Comparison of ENCODE assay signal across 10 cellular contexts in genomic region chr15:67114846-67115521, GRCh38. TPM values are rescaled to one million over a fixed set of nuclear protein-coding genes. Genes with fewer than 3 reads are reported as not detected.
DNase-seq lines count a peak whose midpoint lies in the region; ATAC-seq and TF ChIP-seq lines count a peak whose summit lies in the region.
"Had no signal": no experiment of that assay in that cellular context is flagged by ENCODE, and none has a peak within 500 bp of the region (broad histone marks: within the 10 kb centered on the region; RNA-seq: fewer than 3 reads in every experiment).

No MANE protein-coding gene starts in this region.

- H3K4me3 ChIP-seq in left ventricle myocardium inferior (no peak overlapping the region), mesenchymal stem cell (ENCODE audit: insufficient read depth in 1 of 2, low read depth in 1 of 2, low read length in 2 of 2) (no peak overlapping the region), aorta (ENCODE audit: low read length in 2 of 2) (no peak overlapping the region), gastroesophageal sphincter (no peak overlapping the region)

- CTCF ChIA-PET in activated CD8-positive, alpha-beta T cell treated with anti-CD3 and anti-CD28 coated beads for 36 hours (lab: Charles Lee), result no interaction called here

- H3K18ac ChIP-seq in mesenchymal stem cell (ENCODE audit: low read depth in 1 of 2, low read length in 2 of 2), result peak overlapping the region in 1 of 2 experiments; percentile 37

- H3K27ac ChIP-seq in left ventricle myocardium inferior (replicated peaks), result peak overlapping the region; percentile 21
- H3K27ac ChIP-seq in mesenchymal stem cell (ENCODE audit: low read length, poor library complexity, severe bottlenecking), result no peak overlapping the region
- peak overlapping the region; percentile 1 to 54 for H3K27ac ChIP-seq in aorta (ENCODE audit: low read depth in 1 of 2, low read length in 2 of 2)
- H3K27ac ChIP-seq in gastroesophageal sphincter, result peak overlapping the region in 1 of 4 donors; percentile 27

- H4K8ac ChIP-seq in mesenchymal stem cell (ENCODE audit: low read length), result no peak overlapping the region

- DNase-seq in left ventricle myocardium inferior (no peak), left cardiac atrium (no peak), mesenchymal stem cell (no peak), aorta (no peak), H4 (ENCODE audit: low spot score) (no peak)
- no peak for DNase-seq in activated CD8-positive, alpha-beta T cell treated with anti-CD3 and anti-CD28 coated beads for 36 hours
- DNase-seq: KBM-7, NCI-H524 had no signal

- H3K4me2 ChIP-seq in mesenchymal stem cell (ENCODE audit: low read length, poor library complexity, severe bottlenecking), result no peak overlapping the region

- peaks cover 67% of the 10 kb centered on the region for H3K4me1 ChIP-seq in left ventricle myocardium inferior
- peaks cover 12% of the 10 kb centered on the region for H3K4me1 ChIP-seq in mesenchymal stem cell (ENCODE audit: control insufficient read depth, insufficient read depth, low read depth, low read length)
- peaks cover 11 to 12% of the 10 kb centered on the region in 2 donors for H3K4me1 ChIP-seq in aorta (ENCODE audit: control insufficient read depth in 1 of 2, insufficient read depth in 2 of 2, low read length in 2 of 2)
- peaks cover 0 to 79% (median 46%) of the 10 kb centered on the region in 3 donors for H3K4me1 ChIP-seq in gastroesophageal sphincter

- H3K9me3 Mint-ChIP-seq in activated CD8-positive, alpha-beta T cell treated with anti-CD3 and anti-CD28 coated beads for 36 hours, result peaks cover 13% of the 10 kb centered on the region

- peak overlapping the region; percentile 68 for H2BK15ac ChIP-seq in mesenchymal stem cell (ENCODE audit: low read depth, poor library complexity, severe bottlenecking)

- no peak overlapping the region for H3K4ac ChIP-seq in mesenchymal stem cell (ENCODE audit: low read depth in 1 of 2, low read length in 2 of 2)

- WGBS in mesenchymal stem cell, result 98% methylated on average over 4 of the region's 4 CpGs
- WGBS in aorta, 2 donors, result 3 to 12% methylated on average over 4 of the region's 4 CpGs
- 24 to 56% methylated on average over 4 of the region's 4 CpGs for WGBS in gastroesophageal sphincter (ENCODE audit: low coverage in 1 of 2), 2 donors

- no peak overlapping the region for H2BK12ac ChIP-seq in mesenchymal stem cell (ENCODE audit: low read length in 2 of 2)

- no peaks in the 10 kb centered on the region for H3K27me3 Mint-ChIP-seq in activated CD8-positive, alpha-beta T cell treated with anti-CD3 and anti-CD28 coated beads for 36 hours

- intact Hi-C loops in left ventricle myocardium inferior (cut with micrococcal nuclease) (no loop called here), left cardiac atrium (cut with DNase I) (no loop called here), aorta (cut with DNase I) (no loop called here)
- intact Hi-C loops in activated CD8-positive, alpha-beta T cell treated with anti-CD3 and anti-CD28 coated beads for 36 hours (cut with micrococcal nuclease), result no loop called here

- TF ChIP-seq CTCF in left ventricle myocardium inferior (IDR thresholded peaks at IDR 0.05; ENCODE audit: borderline replicate concordance), result no peak
- TF ChIP-seq CTCF in activated CD8-positive, alpha-beta T cell treated with anti-CD3 and anti-CD28 coated beads for 36 hours (IDR thresholded peaks at IDR 0.05), result no peak
- TF ChIP-seq CTCF in gastroesophageal sphincter (IDR thresholded peaks at IDR 0.05), result no peak

- peaks cover 88% of the 10 kb centered on the region for H3K4me1 Mint-ChIP-seq in activated CD8-positive, alpha-beta T cell treated with anti-CD3 and anti-CD28 coated beads for 36 hours (ENCODE audit: low read depth)

- H2AK5ac ChIP-seq in mesenchymal stem cell (ENCODE audit: low read length, severe bottlenecking), result peak overlapping the region; percentile 33

- H2BK120ac ChIP-seq in mesenchymal stem cell (ENCODE audit: low read depth, low read length), result no peak overlapping the region

- peaks cover 23% of the 10 kb centered on the region for H3K36me3 Mint-ChIP-seq in activated CD8-positive, alpha-beta T cell treated with anti-CD3 and anti-CD28 coated beads for 36 hours (ENCODE audit: low read depth)

- no peaks in the 10 kb centered on the region for H3K36me3 ChIP-seq in left ventricle myocardium inferior
- H3K36me3 ChIP-seq in mesenchymal stem cell (ENCODE audit: control insufficient read depth in 1 of 2, insufficient read depth in 2 of 2, low read depth in 1 of 2, low read length in 2 of 2), result peaks cover 3 to 29% of the 10 kb centered on the region in 2 experiments
- no peaks in the 10 kb centered on the region for H3K36me3 ChIP-seq in aorta (ENCODE audit: control insufficient read depth in 1 of 2, insufficient read depth in 2 of 2, low read length in 1 of 2)
- no peaks in the 10 kb centered on the region for H3K36me3 ChIP-seq in gastroesophageal sphincter

- H3K23ac ChIP-seq in mesenchymal stem cell (ENCODE audit: low read length in 2 of 2), result peak overlapping the region in 1 of 2 experiments; percentile 5

- peak overlapping the region; percentile 62 for H3K27ac Mint-ChIP-seq in activated CD8-positive, alpha-beta T cell treated with anti-CD3 and anti-CD28 coated beads for 36 hours

- peaks cover 22% of the 10 kb centered on the region for H3K79me1 ChIP-seq in mesenchymal stem cell (replicated peaks; ENCODE audit: low read length, poor library complexity, severe bottlenecking)

- H3K14ac ChIP-seq in mesenchymal stem cell (ENCODE audit: low read length in 2 of 2), result no peak overlapping the region

- no peak overlapping the region for H3K4me3 Mint-ChIP-seq in activated CD8-positive, alpha-beta T cell treated with anti-CD3 and anti-CD28 coated beads for 36 hours

- no peak overlapping the region for H2AFZ ChIP-seq in mesenchymal stem cell (ENCODE audit: low read depth, low read length)

- peak overlapping the region; percentile 5 for H3K9ac ChIP-seq in mesenchymal stem cell (ENCODE audit: low read length)

- no peaks in the 10 kb centered on the region for H3K27me3 ChIP-seq in left ventricle myocardium inferior (ENCODE audit: low read depth)
- H3K27me3 ChIP-seq in mesenchymal stem cell (ENCODE audit: control insufficient read depth in 1 of 2, insufficient read depth in 1 of 2, low read length in 2 of 2), result no peaks in the 10 kb centered on the region
- H3K27me3 ChIP-seq in aorta (ENCODE audit: control insufficient read depth in 1 of 2, insufficient read depth in 2 of 2, low read length in 1 of 2), result no peaks in the 10 kb centered on the region
- no peaks in the 10 kb centered on the region for H3K27me3 ChIP-seq in gastroesophageal sphincter

- TF ChIP-seq POLR2A in gastroesophageal sphincter (IDR thresholded peaks at IDR 0.05), result no peak

- no peak for TF ChIP-seq EP300 in gastroesophageal sphincter (IDR thresholded peaks at IDR 0.05)

- no peak overlapping the region for H2BK5ac ChIP-seq in mesenchymal stem cell (ENCODE audit: low read depth, low read length, poor library complexity, severe bottlenecking)

- peaks cover 9% of the 10 kb centered on the region for H3K9me3 ChIP-seq in left ventricle myocardium inferior (replicated peaks)
- H3K9me3 ChIP-seq in mesenchymal stem cell (ENCODE audit: control insufficient read depth, low read length), result peaks cover 7% of the 10 kb centered on the region
- H3K9me3 ChIP-seq in aorta (ENCODE audit: control insufficient read depth, low read length), result no peaks in the 10 kb centered on the region
- H3K9me3 ChIP-seq in gastroesophageal sphincter, result peaks cover 0 to 4% (median 0%) of the 10 kb centered on the region in 3 donors

- no peak overlapping the region for H4K91ac ChIP-seq in mesenchymal stem cell (ENCODE audit: low read length)

- ATAC-seq in left cardiac atrium (no peak), aorta (ENCODE audit: low FRiP score) (no peak), GM21723 (IDR thresholded peaks at IDR 0.05; ENCODE audit: unreplicated experiment) (no peak), gastroesophageal sphincter (no peak)
- peak; percentile 73 for ATAC-seq in activated CD8-positive, alpha-beta T cell treated with anti-CD3 and anti-CD28 coated beads for 36 hours

- POLR2A ChIA-PET in activated CD8-positive, alpha-beta T cell treated with anti-CD3 and anti-CD28 coated beads for 36 hours (lab: Charles Lee), result interaction anchor here (0.6 to 1.0 kb wide), 3 partner anchors 25 to 50 kb away, joined by 3 read pairs; no protein-coding TSS in a partner anchor

RNA-seq across cellular contexts. Expression of gene SMAD3, which starts 49.6 kb away (rescaled TPM):
- 18.8 TPM for total RNA-seq in left ventricle myocardium inferior
- total RNA-seq in left cardiac atrium, result 10 to 100 TPM; 24.0 to 37.5 TPM
- total RNA-seq in activated CD8-positive, alpha-beta T cell treated with anti-CD3 and anti-CD28 coated beads for 36 hours, result 10 to 100 TPM; 22.3 to 24.7 TPM
- polyA plus RNA-seq in mesenchymal stem cell (2013, experiment 1 of 2), result 126 TPM
- 125 TPM for polyA plus RNA-seq in mesenchymal stem cell (2013, experiment 2 of 2)
- total RNA-seq in aorta, result 10 to 100 TPM; 65.9 to 90.8 TPM
- 10 to 100 TPM in 1 of 2 donors, 1 to 10 TPM in 1; 7.1 to 44.1 TPM for polyA plus RNA-seq in aorta
- total RNA-seq in H4 (2014; rRNA removed; shearing (Covaris generic)), result 31.6 and 38.5 TPM in 2 replicates
- total RNA-seq in gastroesophageal sphincter, result 10 to 100 TPM; 19.8 to 30.6 (median 25.9) TPM
